Comparison of ENCODE assay signal across 13 cellular contexts in the genomic region with DNA sequence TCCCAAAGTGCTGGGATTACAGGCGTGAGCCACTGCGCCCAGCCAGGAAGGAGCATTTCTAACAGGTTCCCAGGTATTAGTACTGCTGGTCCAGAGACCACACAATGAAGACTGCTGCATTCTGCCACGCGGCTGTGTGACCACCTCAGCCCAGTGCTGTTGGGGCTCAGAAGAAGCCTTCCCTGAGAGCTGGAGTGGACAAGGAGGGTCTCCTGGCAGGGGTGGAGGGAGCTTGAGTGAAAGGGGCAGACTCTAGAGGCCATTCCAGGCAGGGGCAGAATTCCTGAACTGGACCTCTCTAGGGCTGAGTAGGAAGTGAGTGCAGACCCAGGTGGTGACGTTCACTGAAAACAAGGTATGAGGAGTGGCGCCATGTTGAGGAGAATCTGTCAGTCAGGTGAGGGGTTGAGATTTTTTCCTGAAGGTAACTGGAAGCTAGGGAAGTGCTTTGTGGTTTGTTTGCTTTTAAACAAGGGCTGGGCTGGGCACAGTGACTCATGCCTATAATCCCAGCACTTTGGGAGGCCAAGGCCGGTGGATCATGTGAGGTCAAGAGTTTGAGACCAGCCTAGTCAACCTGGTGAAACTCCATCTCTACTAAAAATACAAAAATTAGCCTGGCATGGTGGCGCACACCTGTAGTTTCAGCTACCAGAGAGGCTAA.
DNase-seq lines count a peak whose midpoint lies in the region; ATAC-seq, FAIRE-seq and TF ChIP-seq lines count a peak whose summit lies in the region.
"Had no signal": no experiment of that assay in that cellular context is flagged by ENCODE, and none has a peak within 500 bp of the region (broad histone marks: within the 10 kb centered on the region; RNA-seq: fewer than 3 reads in every experiment).

No MANE protein-coding gene starts in this region.

- FAIRE-seq in keratinocyte (lab: Jason Lieb, UNC) = no peak
- FAIRE-seq: GM12891 had no signal

- no peak overlapping the region for H3K27ac Mint-ChIP-seq in activated CD4-positive, alpha-beta T cell treated with anti-CD3 and anti-CD28 coated beads, Interleukin-2, amount 10 ng/mL, durations not matched to agents 24 days and 14 days

- dilution Hi-C loops in keratinocyte (cut with MboI; ENCODE audit: extremely low pct_ligation_motif_present, low sequenced_read_pairs) = no loop called here

- intact Hi-C loops in spleen (cut with DNase I; ENCODE audit: low total_unique reads) = no loop called here
- intact Hi-C loops in activated CD4-positive, alpha-beta T cell treated with anti-CD3 and anti-CD28 coated beads, Interleukin-2, amount 10 ng/mL, durations not matched to agents 24 days and 14 days (cut with micrococcal nuclease) = no loop called here

- no peaks in the 10 kb centered on the region for H4K20me1 ChIP-seq in GM23248 (ENCODE audit: insufficient read depth)
- no peaks in the 10 kb centered on the region for H4K20me1 ChIP-seq in keratinocyte (ENCODE audit: control insufficient read depth, extremely low read depth, insufficient read depth, low read length)
- H4K20me1 ChIP-seq: BLaER1 treated with 17β-estradiol and CSF1 and Interleukin-3, amounts not matched to agents 10 nM and 100 nM had no signal

- H3K9me2 ChIP-seq in GM23248 (ENCODE audit: insufficient read depth) = no peaks in the 10 kb centered on the region

- no peaks in the 10 kb centered on the region for H3K9me3 ChIP-seq in GM23248 (ENCODE audit: low read depth)
- no peaks in the 10 kb centered on the region for H3K9me3 ChIP-seq in keratinocyte (ENCODE audit: control insufficient read depth, low read depth, low read length)
- H3K9me3 ChIP-seq in spleen = peaks cover 0 to 4% (median 0%) of the 10 kb centered on the region in 8 donors

- H2AFZ ChIP-seq in GM23248 = no peak overlapping the region
- H2AFZ ChIP-seq in keratinocyte (ENCODE audit: control insufficient read depth, low read length) = no peak overlapping the region

- H3K9ac ChIP-seq in GM23248 (no peak overlapping the region), keratinocyte (ENCODE audit: control insufficient read depth, extremely low read depth, insufficient read depth, low read length) (no peak overlapping the region)
- H3K9ac ChIP-seq: BLaER1 treated with 17β-estradiol and CSF1 and Interleukin-3, amounts not matched to agents 10 nM and 100 nM had no signal

- no peak overlapping the region for H3K4me3 ChIP-seq in GM23248
- no peak overlapping the region for H3K4me3 ChIP-seq in keratinocyte (ENCODE audit: control insufficient read depth in 2 of 3, extremely low read depth in 1 of 3, insufficient read depth in 2 of 3, low read depth in 1 of 3, low read length in 3 of 3)
- H3K4me3 ChIP-seq in spleen = no peak overlapping the region
- H3K4me3 ChIP-seq: BLaER1 treated with 17β-estradiol and CSF1 and Interleukin-3, amounts not matched to agents 10 nM and 100 nM had no signal

- no peak for TF ChIP-seq POLR2A in spleen (IDR thresholded peaks at IDR 0.05)

- H3K4me3 Mint-ChIP-seq in activated CD4-positive, alpha-beta T cell treated with anti-CD3 and anti-CD28 coated beads, Interleukin-2, amount 10 ng/mL, durations not matched to agents 24 days and 14 days = no peak overlapping the region

- no peaks in the 10 kb centered on the region for H3K27me3 Mint-ChIP-seq in activated CD4-positive, alpha-beta T cell treated with anti-CD3 and anti-CD28 coated beads, Interleukin-2, amount 10 ng/mL, durations not matched to agents 24 days and 14 days

- H3K9me3 Mint-ChIP-seq in activated CD4-positive, alpha-beta T cell treated with anti-CD3 and anti-CD28 coated beads, Interleukin-2, amount 10 ng/mL, durations not matched to agents 24 days and 14 days = peaks cover 4% of the 10 kb centered on the region

- DNase-seq in GM23248 (peak; percentile 8), SW480 (ENCODE audit: low spot score) (peak; percentile 46), keratinocyte (ENCODE audit: low read depth, low spot score) (peak; percentile 25), spleen (peak; percentile 28), RKO (ENCODE audit: low spot score) (no peak)
- DNase-seq in activated CD4-positive, alpha-beta T cell treated with anti-CD3 and anti-CD28 coated beads, Interleukin-2, amount 10 ng/mL, durations not matched to agents 24 days and 14 days = no peak
- DNase-seq in activated T-cell treated with anti-CD3 and anti-CD28 coated beads, Interleukin-2, amount 50 U/mL, for 48 hours = no peak
- DNase-seq: activated gamma-delta T cell treated with Interleukin-2 at 50 U/mL for 16 hours, dermis blood vessel endothelial cell, NCI-H1092 had no signal

- no peaks in the 10 kb centered on the region for H3K79me2 ChIP-seq in GM23248 (ENCODE audit: insufficient read depth)
- H3K79me2 ChIP-seq in keratinocyte (ENCODE audit: control insufficient read depth, insufficient read depth, low read length) = no peaks in the 10 kb centered on the region

- in situ Hi-C loops in GM23248 (cut with MboI) = no loop called here

- no peaks in the 10 kb centered on the region for H3K4me1 Mint-ChIP-seq in activated CD4-positive, alpha-beta T cell treated with anti-CD3 and anti-CD28 coated beads, Interleukin-2, amount 10 ng/mL, durations not matched to agents 24 days and 14 days

- H3K4me1 ChIP-seq in GM23248 (ENCODE audit: insufficient read depth) (peaks cover 3% of the 10 kb centered on the region; the same call in 1 of the 2 replicates), keratinocyte (ENCODE audit: control insufficient read depth, extremely low read depth, insufficient read depth, low read length) (peaks cover 17% of the 10 kb centered on the region), spleen (peaks cover 0 to 19% (median 7%) of the 10 kb centered on the region in 6 donors)

- H3F3A ChIP-seq in GM23248 (ENCODE audit: insufficient read depth) = no peaks in the 10 kb centered on the region

- H3K4me2 ChIP-seq in GM23248 (ENCODE audit: unreplicated experiment) = no peak overlapping the region
- H3K4me2 ChIP-seq in keratinocyte (ENCODE audit: control insufficient read depth, extremely low read depth, insufficient read depth, low read depth, low read length) = no peak overlapping the region
- H3K4me2 ChIP-seq: BLaER1 treated with 17β-estradiol and CSF1 and Interleukin-3, amounts not matched to agents 10 nM and 100 nM had no signal

- no peaks in the 10 kb centered on the region for H3K9me1 ChIP-seq in keratinocyte (ENCODE audit: control insufficient read depth, extremely low read depth, insufficient read depth, low read length)

- TF ChIP-seq CTCF in keratinocyte (optimal IDR thresholded peaks at IDR 0.05 in 1 of 3, IDR thresholded peaks at IDR 0.05 in 1 of 3, conservative IDR thresholded peaks at IDR 0.05 in 1 of 3; ENCODE audit: extremely low read depth in 1 of 3, insufficient read depth in 2 of 3, low read length in 3 of 3) = no peak
- TF ChIP-seq CTCF in spleen (IDR thresholded peaks at IDR 0.05 in 8 of 11, conservative IDR thresholded peaks at IDR 0.05 in 3 of 11) = no peak

- H3K27ac ChIP-seq in GM23248 (no peak overlapping the region), keratinocyte (ENCODE audit: control insufficient read depth, insufficient read depth, low read length) (no peak overlapping the region), spleen (no peak overlapping the region)
- H3K27ac ChIP-seq: BLaER1 treated with 17β-estradiol and CSF1 and Interleukin-3, amounts not matched to agents 10 nM and 100 nM had no signal

- H3K27me3 ChIP-seq in GM23248 (replicated peaks; ENCODE audit: insufficient read depth) = no peaks in the 10 kb centered on the region
- no peaks in the 10 kb centered on the region for H3K27me3 ChIP-seq in keratinocyte (ENCODE audit: control insufficient read depth, extremely low read depth, insufficient read depth, low read length)
- no peaks in the 10 kb centered on the region for H3K27me3 ChIP-seq in spleen (replicated peaks in 1 of 7)
- H3K27me3 ChIP-seq: BLaER1 treated with 17β-estradiol and CSF1 and Interleukin-3, amounts not matched to agents 10 nM and 100 nM had no signal

- no peak for ATAC-seq in HG02678 (IDR thresholded peaks at IDR 0.05; ENCODE audit: unreplicated experiment)

- H3K36me3 ChIP-seq in GM23248 (ENCODE audit: low read depth) = no peaks in the 10 kb centered on the region
- H3K36me3 ChIP-seq in keratinocyte (ENCODE audit: control insufficient read depth in 2 of 2, extremely low read depth in 1 of 2, insufficient read depth in 2 of 2, low read length in 2 of 2) = no peaks in the 10 kb centered on the region
- no peaks in the 10 kb centered on the region for H3K36me3 ChIP-seq in spleen
- H3K36me3 ChIP-seq: BLaER1 treated with 17β-estradiol and CSF1 and Interleukin-3, amounts not matched to agents 10 nM and 100 nM had no signal

- 93 to 94% methylated on average over 8 of the region's 8 CpGs for WGBS in GM23248 (ENCODE audit: low coverage in 1 of 2, low lambda C conversion rate in 2 of 2, missing lambda C conversion rate in 2 of 2), 2 experiments
- 89 to 96% (median 92%) methylated on average over 8 of the region's 8 CpGs for WGBS in spleen, 5 donors

- H3K36me3 Mint-ChIP-seq in activated CD4-positive, alpha-beta T cell treated with anti-CD3 and anti-CD28 coated beads, Interleukin-2, amount 10 ng/mL, durations not matched to agents 24 days and 14 days (ENCODE audit: low read depth) = no peaks in the 10 kb centered on the region

Comparison
In these comparisons a context has a peak if more than half of its experiments do, and no peak if none do; other contexts are left out.
1. DNase-seq: peak in GM23248 (single experiment), SW480 (single experiment), keratinocyte (single experiment) and spleen (single experiment); none in activated CD4-positive, alpha-beta T cell treated with anti-CD3 and anti-CD28 coated beads, Interleukin-2, amount 10 ng/mL, durations not matched to agents 24 days and 14 days (single experiment), RKO (single experiment) and activated T-cell treated with anti-CD3 and anti-CD28 coated beads, Interleukin-2, amount 50 U/mL, for 48 hours (0 of 2).